ENCODE assay signal across 24 cellular contexts in the genomic region with DNA sequence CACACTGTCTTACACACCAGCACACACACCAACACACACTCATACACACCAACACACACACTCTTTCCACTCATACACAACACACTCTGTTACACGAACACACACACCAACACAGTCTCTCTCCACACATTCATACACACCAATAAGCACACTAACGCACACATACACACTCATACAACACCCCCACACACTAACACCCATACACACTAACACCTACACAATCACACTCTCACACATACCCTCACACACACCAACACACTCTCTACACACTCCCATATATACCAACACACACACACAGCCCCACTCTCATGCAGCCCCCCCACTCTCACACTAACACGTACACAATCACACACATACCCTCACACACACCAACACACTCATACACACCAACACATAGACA.
DNase-seq lines count a peak whose midpoint lies in the region; ATAC-seq, FAIRE-seq and TF ChIP-seq lines count a peak whose summit lies in the region.
"Had no signal": no experiment of that assay in that cellular context is flagged by ENCODE, and none has a peak within 500 bp of the region (broad histone marks: within the 10 kb centered on the region; RNA-seq: fewer than 3 reads in every experiment).

No MANE protein-coding gene starts in this region.

- H3K36me3 ChIP-seq in bronchial epithelial cell (ENCODE audit: control insufficient read depth, insufficient read depth, low read length) (no peaks in the 10 kb centered on the region), endothelial cell of umbilical vein (ENCODE audit: control insufficient read depth in 2 of 2, extremely low read depth in 1 of 2, insufficient read depth in 2 of 2, low read length in 2 of 2) (peaks cover 0 to 24% of the 10 kb centered on the region in 2 experiments)

- DNase-seq in HTR-8/SVneo (ENCODE audit: insufficient read length, low spot score) (no peak), bronchial epithelial cell (ENCODE audit: low read depth) (no peak), endothelial cell of umbilical vein (ENCODE audit: low read depth, low spot score) (no peak)
- no peak for DNase-seq in activated naive CD4-positive, alpha-beta T cell treated with Interleukin-2 at 50 U/mL for 16 hours
- DNase-seq: CD4-positive, alpha-beta T cell; Kasumi-1; MV-4-11; NCI-H1105; NCI-H146; NCI-H1930; NCI-H2107; NCI-H524; NCI-H774; SIG-M5 had no signal

- H3K79me2 ChIP-seq in endothelial cell of umbilical vein (ENCODE audit: control insufficient read depth, insufficient read depth, low read length): no peaks in the 10 kb centered on the region

- H3K4me2 ChIP-seq in endothelial cell of umbilical vein (ENCODE audit: insufficient read depth, low read length): no peak overlapping the region
- H3K4me2 ChIP-seq: BLaER1 had no signal

- H3K27me3 ChIP-seq in bronchial epithelial cell (ENCODE audit: control insufficient read depth, insufficient read depth, low read length) (no peaks in the 10 kb centered on the region), endothelial cell of umbilical vein (ENCODE audit: control insufficient read depth in 2 of 2, insufficient read depth in 2 of 2, low read length in 2 of 2) (no peaks in the 10 kb centered on the region)
- H3K27me3 ChIP-seq: BLaER1 had no signal

- no peaks in the 10 kb centered on the region for H3K4me1 ChIP-seq in endothelial cell of umbilical vein (ENCODE audit: control insufficient read depth, extremely low read depth, insufficient read depth, low read length)

- FAIRE-seq in HTR-8/SVneo (lab: Jason Lieb, UNC) (peak; percentile 89), bronchial epithelial cell (lab: Jason Lieb, UNC) (peak; percentile 95), endothelial cell of umbilical vein (lab: Jason Lieb, UNC) (no peak)
- FAIRE-seq: A204.1, D721Med, G401.6, RCC 7860 had no signal

- H2AFZ ChIP-seq in endothelial cell of umbilical vein (ENCODE audit: low read depth, low read length): no peak overlapping the region

- TF ChIP-seq CTCF in bronchial epithelial cell (IDR thresholded peaks at IDR 0.05; ENCODE audit: insufficient read depth, low read length, severe bottlenecking) (no peak), endothelial cell of umbilical vein (IDR thresholded peaks at IDR 0.05; ENCODE audit: extremely low read depth in 1 of 2, insufficient read depth in 1 of 2, low read depth in 1 of 2, low read length in 2 of 2) (no peak)

- no peak overlapping the region for H3K4me3 ChIP-seq in bronchial epithelial cell (ENCODE audit: low read depth, low read length)
- H3K4me3 ChIP-seq in endothelial cell of umbilical vein (replicated peaks in 1 of 3; ENCODE audit: insufficient read depth in 1 of 3, low read depth in 1 of 3, low read length in 3 of 3): no peak overlapping the region
- H3K4me3 ChIP-seq: BLaER1, SK-N-MC had no signal

- POLR2A ChIA-PET in endothelial cell of umbilical vein (lab: Charles Lee): no interaction called here

- no peaks in the 10 kb centered on the region for H4K20me1 ChIP-seq in endothelial cell of umbilical vein (replicated peaks; ENCODE audit: control insufficient read depth, extremely low read depth, insufficient read depth, low read length)
- H4K20me1 ChIP-seq: BLaER1 had no signal

- TSS peak; percentile 15 for BruUV-seq in endothelial cell of umbilical vein (replicated peaks; lab: Mats Ljungman, UMichigan)

- H3K9me1 ChIP-seq in endothelial cell of umbilical vein (replicated peaks; ENCODE audit: control insufficient read depth, extremely low read depth, insufficient read depth, low read length): no peaks in the 10 kb centered on the region

- intact Hi-C loops in endothelial cell of umbilical vein (cut with micrococcal nuclease): no loop called here

- CTCF ChIA-PET in endothelial cell of umbilical vein (lab: Charles Lee): no interaction called here

- no peak overlapping the region for H3K9ac ChIP-seq in endothelial cell of umbilical vein (replicated peaks; ENCODE audit: extremely low read depth, insufficient read depth, low read length)
- H3K9ac ChIP-seq: BLaER1 had no signal

- H3K9me3 ChIP-seq in endothelial cell of umbilical vein (replicated peaks; ENCODE audit: control insufficient read depth, insufficient read depth, low read length): no peaks in the 10 kb centered on the region

- ATAC-seq in esophagus mucosa (no peak), GM19467 (IDR thresholded peaks at IDR 0.05; ENCODE audit: unreplicated experiment) (no peak)
- ATAC-seq: HCT116 had no signal

- no peak for TF ChIP-seq POLR2A in endothelial cell of umbilical vein (IDR thresholded peaks at IDR 0.05; ENCODE audit: low read depth, low read length)

- dilution Hi-C loops in endothelial cell of umbilical vein (cut with MboI; ENCODE audit: extremely low pct_ligation_motif_present, low sequenced_read_pairs): no loop called here

- H3K27ac ChIP-seq in endothelial cell of umbilical vein (ENCODE audit: insufficient read depth, low read depth, low read length): no peak overlapping the region
- peak overlapping the region; percentile 98 for H3K27ac ChIP-seq in temporal lobe (ENCODE audit: low read depth, low read length)
- H3K27ac ChIP-seq: BLaER1, SK-N-MC had no signal

TF ChIP-seq in endothelial cell of umbilical vein, 7 proteins besides CTCF, POLR2A, EP300 and RAD21:
- TF ChIP-seq JUN (IDR thresholded peaks at IDR 0.05; ENCODE audit: borderline replicate concordance, insufficient read depth, insufficient read length, low read depth) (no peak), POLR2AphosphoS5 (IDR thresholded peaks at IDR 0.05; ENCODE audit: insufficient read depth, low read depth, low read length) (no peak), EZH2 (IDR thresholded peaks at IDR 0.05; ENCODE audit: borderline replicate concordance, low read depth, low read length, severe bottlenecking) (no peak), FOS (IDR thresholded peaks at IDR 0.05; ENCODE audit: borderline replicate concordance, insufficient read depth, low read length) (no peak), GATA2 (IDR thresholded peaks at IDR 0.05; ENCODE audit: insufficient read depth, insufficient read length, low read depth, low read length) (no peak), MYC (IDR thresholded peaks at IDR 0.05; ENCODE audit: low read depth, low read length) (no peak)
- TF ChIP-seq, protein P1, sequence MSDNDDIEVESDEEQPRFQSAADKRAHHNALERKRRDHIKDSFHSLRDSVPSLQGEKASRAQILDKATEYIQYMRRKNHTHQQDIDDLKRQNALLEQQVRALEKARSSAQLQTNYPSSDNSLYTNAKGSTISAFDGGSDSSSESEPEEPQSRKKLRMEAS (IDR thresholded peaks at IDR 0.05; ENCODE audit: insufficient read depth, insufficient read length): no peak
